In the genomic region with DNA sequence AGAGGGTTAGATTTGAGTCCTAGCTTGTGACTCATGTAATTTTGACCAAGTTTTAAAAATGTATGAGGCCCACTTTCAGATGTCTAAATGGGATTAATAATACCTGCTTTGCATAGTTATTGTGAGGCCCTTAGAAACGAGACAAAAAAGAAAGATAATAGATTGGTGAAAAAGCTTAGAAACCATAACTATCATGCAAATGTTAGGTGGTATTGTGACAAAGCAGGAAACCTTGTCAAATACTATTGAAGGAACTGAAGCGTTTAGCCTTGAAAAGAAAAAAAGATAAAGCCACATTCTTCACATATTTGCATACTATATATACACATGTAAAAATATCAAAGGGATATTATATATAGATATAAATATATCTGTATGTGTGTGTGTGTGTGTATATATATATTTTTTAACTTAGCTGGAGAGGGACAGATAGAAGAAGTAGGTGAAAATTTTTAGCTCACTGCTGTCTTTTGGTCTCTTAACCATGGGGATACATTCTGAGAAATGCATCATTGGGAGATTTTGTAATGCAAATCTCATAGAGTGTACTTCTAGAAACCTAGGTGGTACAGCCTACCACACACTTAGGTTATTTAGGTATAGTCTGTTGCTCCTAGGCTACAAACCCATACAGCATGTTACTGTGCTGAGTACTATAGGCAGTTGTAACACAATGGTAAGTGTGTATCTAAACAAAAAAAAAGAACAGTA, we compare ENCODE assay signal across 14 cellular contexts.
DNase-seq lines count a peak whose midpoint lies in the region; ATAC-seq and TF ChIP-seq lines count a peak whose summit lies in the region.
"Had no signal": no experiment of that assay in that cellular context is flagged by ENCODE, and none has a peak within 500 bp of the region (broad histone marks: within the 10 kb centered on the region; RNA-seq: fewer than 3 reads in every experiment).

No MANE protein-coding gene starts in this region.

- TF ChIP-seq POLR2A in upper lobe of left lung (IDR thresholded peaks at IDR 0.05), result no peak

- 75 to 88% methylated on average over 2 of the region's 2 CpGs for WGBS in upper lobe of left lung, 2 donors

- H3K27me3 ChIP-seq in neural cell (ENCODE audit: insufficient read depth, low read depth, low read length) (no peaks in the 10 kb centered on the region), upper lobe of left lung (no peaks in the 10 kb centered on the region)

- TF ChIP-seq CTCF in neural cell (IDR thresholded peaks at IDR 0.05; ENCODE audit: poor library complexity, severe bottlenecking) (no peak), upper lobe of left lung (IDR thresholded peaks at IDR 0.05) (no peak)

- H3K27ac ChIP-seq in neural cell (ENCODE audit: low read length) (no peak overlapping the region), upper lobe of left lung (no peak overlapping the region)

- no peaks in the 10 kb centered on the region for H3K79me2 ChIP-seq in neural cell (replicated peaks; ENCODE audit: insufficient read depth, low read length)

- H4K20me1 ChIP-seq in neural cell (ENCODE audit: insufficient read depth), result no peaks in the 10 kb centered on the region

- no peaks in the 10 kb centered on the region for H3K36me3 ChIP-seq in neural cell (ENCODE audit: insufficient read depth, low read length)
- H3K36me3 ChIP-seq in upper lobe of left lung, result peaks cover 0 to 7% (median 1%) of the 10 kb centered on the region in 4 donors

- TF ChIP-seq RAD21 in neural cell (conservative IDR thresholded peaks at IDR 0.05), result no peak

- H3K9ac ChIP-seq in neural cell (ENCODE audit: low read length), result no peak overlapping the region

- peak overlapping the region; percentile 20 for H3K4me2 ChIP-seq in neural cell (ENCODE audit: low read length)

- H3K9me2 ChIP-seq in neural cell (ENCODE audit: insufficient read depth, low read length), result no peaks in the 10 kb centered on the region

- H3K4me1 ChIP-seq in upper lobe of left lung, result no peaks in the 10 kb centered on the region

- ATAC-seq in GM19025 (IDR thresholded peaks at IDR 0.05; ENCODE audit: low read depth, unreplicated experiment) (peak; percentile 39), HG02588 (IDR thresholded peaks at IDR 0.05; ENCODE audit: unreplicated experiment) (peak; percentile 51), HG03439 (IDR thresholded peaks at IDR 0.05; ENCODE audit: unreplicated experiment) (peak; percentile 60), upper lobe of left lung (ENCODE audit: low FRiP score in 2 of 2) (no peak)
- ATAC-seq: activated T-cell treated with anti-CD3 and anti-CD28 coated beads, Interleukin-2, amount 50 U/mL, for 72 hours; HepG2; natural killer cell treated with Interleukin-12 subunit alpha and Interleukin-12 subunit beta and Interleukin-15 and Interleukin-18, amount 100 ng/mL, for 72 hours; Panc1 had no signal

- H3K9me3 ChIP-seq in neural cell (ENCODE audit: low read length) (no peaks in the 10 kb centered on the region), upper lobe of left lung (no peaks in the 10 kb centered on the region)

- H2AFZ ChIP-seq in neural cell (ENCODE audit: low read depth, low read length), result no peak overlapping the region

- TF ChIP-seq EP300 in neural cell (conservative IDR thresholded peaks at IDR 0.05; ENCODE audit: poor library complexity, severe bottlenecking) (no peak), upper lobe of left lung (IDR thresholded peaks at IDR 0.05) (no peak)

- DNase-seq in NCI-H2107 treated with DMSO at 0.1 percent for 48 hours (lab: John Stamatoyannopoulos, UW; ENCODE audit: unreplicated experiment), result no peak
- no peak for DNase-seq in Ammon's horn (ENCODE audit: low spot score)
- no peak for DNase-seq in upper lobe of left lung
- no peak for DNase-seq in activated naive CD4-positive, alpha-beta T cell treated with anti-CD3 and anti-CD28 coated beads, Interleukin-2, amount 50 U/mL, for 16 hours
- DNase-seq: activated T-cell treated with anti-CD3 and anti-CD28 coated beads, Interleukin-2, amount 50 U/mL, for 72 hours; NCI-H2029; stimulated activated CD4-positive, alpha-beta T cell treated with anti-CD3 and anti-CD28 coated beads, Interleukin-12 subunit alpha, Interleukin-12 subunit beta, amount 100 ng/mL, for 4 hours had no signal

- no peak overlapping the region for H3K4me3 ChIP-seq in neural cell (ENCODE audit: low read length)
- H3K4me3 ChIP-seq in upper lobe of left lung, result no peak overlapping the region

- no peaks in the 10 kb centered on the region for H3F3A ChIP-seq in neural cell (ENCODE audit: insufficient read depth, low read length, poor library complexity, severe bottlenecking)

TF ChIP-seq in neural cell, 6 proteins besides CTCF, POLR2A, EP300 and RAD21:
- TF ChIP-seq, protein P1, sequence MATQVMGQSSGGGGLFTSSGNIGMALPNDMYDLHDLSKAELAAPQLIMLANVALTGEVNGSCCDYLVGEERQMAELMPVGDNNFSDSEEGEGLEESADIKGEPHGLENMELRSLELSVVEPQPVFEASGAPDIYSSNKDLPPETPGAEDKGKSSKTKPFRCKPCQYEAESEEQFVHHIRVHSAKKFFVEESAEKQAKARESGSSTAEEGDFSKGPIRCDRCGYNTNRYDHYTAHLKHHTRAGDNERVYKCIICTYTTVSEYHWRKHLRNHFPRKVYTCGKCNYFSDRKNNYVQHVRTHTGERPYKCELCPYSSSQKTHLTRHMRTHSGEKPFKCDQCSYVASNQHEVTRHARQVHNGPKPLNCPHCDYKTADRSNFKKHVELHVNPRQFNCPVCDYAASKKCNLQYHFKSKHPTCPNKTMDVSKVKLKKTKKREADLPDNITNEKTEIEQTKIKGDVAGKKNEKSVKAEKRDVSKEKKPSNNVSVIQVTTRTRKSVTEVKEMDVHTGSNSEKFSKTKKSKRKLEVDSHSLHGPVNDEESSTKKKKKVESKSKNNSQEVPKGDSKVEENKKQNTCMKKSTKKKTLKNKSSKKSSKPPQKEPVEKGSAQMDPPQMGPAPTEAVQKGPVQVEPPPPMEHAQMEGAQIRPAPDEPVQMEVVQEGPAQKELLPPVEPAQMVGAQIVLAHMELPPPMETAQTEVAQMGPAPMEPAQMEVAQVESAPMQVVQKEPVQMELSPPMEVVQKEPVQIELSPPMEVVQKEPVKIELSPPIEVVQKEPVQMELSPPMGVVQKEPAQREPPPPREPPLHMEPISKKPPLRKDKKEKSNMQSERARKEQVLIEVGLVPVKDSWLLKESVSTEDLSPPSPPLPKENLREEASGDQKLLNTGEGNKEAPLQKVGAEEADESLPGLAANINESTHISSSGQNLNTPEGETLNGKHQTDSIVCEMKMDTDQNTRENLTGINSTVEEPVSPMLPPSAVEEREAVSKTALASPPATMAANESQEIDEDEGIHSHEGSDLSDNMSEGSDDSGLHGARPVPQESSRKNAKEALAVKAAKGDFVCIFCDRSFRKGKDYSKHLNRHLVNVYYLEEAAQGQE (IDR thresholded peaks at IDR 0.05; ENCODE audit: borderline replicate concordance), result no peak
- no peak for TF ChIP-seq EZH2 (IDR thresholded peaks at IDR 0.05; ENCODE audit: borderline replicate concordance, insufficient read depth, low read length, poor library complexity, severe bottlenecking)
- no peak for TF ChIP-seq TAF1 (IDR thresholded peaks at IDR 0.05; ENCODE audit: low read depth)
- TF ChIP-seq POLR2AphosphoS5 (IDR thresholded peaks at IDR 0.05), result no peak
- no peak for TF ChIP-seq MXI1 (conservative IDR thresholded peaks at IDR 0.05; ENCODE audit: poor library complexity, severe bottlenecking)
- TF ChIP-seq SMC3 (conservative IDR thresholded peaks at IDR 0.05; ENCODE audit: poor library complexity), result no peak

Comparison
In these comparisons a context has a peak if more than half of its experiments do, and no peak if none do; other contexts are left out.
1. ATAC-seq: peak in GM19025 (single experiment), HG02588 (single experiment) and HG03439 (single experiment); none in upper lobe of left lung (0 of 2).